Comparison of ENCODE assay signal across 22 cellular contexts in the genomic region with DNA sequence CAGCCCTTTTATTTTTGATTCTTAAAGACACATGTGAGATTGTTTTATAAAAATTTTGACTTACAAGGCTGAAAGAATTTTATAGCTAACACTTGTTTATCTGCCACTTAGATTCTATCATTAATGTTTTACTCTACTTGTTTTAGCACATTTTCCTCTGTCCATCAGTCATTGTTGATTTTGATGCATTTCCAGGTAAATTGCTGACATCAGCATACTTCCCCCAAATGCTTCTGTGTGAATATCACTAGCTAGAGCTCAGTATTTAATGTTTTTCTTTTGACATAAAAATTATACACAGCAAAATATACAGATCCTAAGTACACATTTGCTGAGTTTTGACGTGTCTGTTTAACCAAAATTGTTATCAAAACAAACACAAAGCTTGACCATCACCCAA. TPM values are rescaled to one million over a fixed set of nuclear protein-coding genes. Genes with fewer than 3 reads are reported as not detected.
DNase-seq lines count a peak whose midpoint lies in the region; ATAC-seq, FAIRE-seq and TF ChIP-seq lines count a peak whose summit lies in the region.
"Had no signal": no experiment of that assay in that cellular context is flagged by ENCODE, and none has a peak within 500 bp of the region (broad histone marks: within the 10 kb centered on the region; RNA-seq: fewer than 3 reads in every experiment).

No MANE protein-coding gene starts in this region.

- H3K27me3 Mint-ChIP-seq in CD4-positive, CD25-positive, alpha-beta regulatory T cell = no peaks in the 10 kb centered on the region
- H3K27me3 Mint-ChIP-seq in stimulated activated naive B cell treated with anti-CD40 and anti-IgM and Interleukin-4, amounts not matched to agents 10 μg/mL and 1 μg/mL and 100 μg/mL, for 72 hours = no peaks in the 10 kb centered on the region

- H3K9me3 Mint-ChIP-seq in CD4-positive, CD25-positive, alpha-beta regulatory T cell = no peaks in the 10 kb centered on the region
- peaks cover 5 to 10% of the 10 kb centered on the region in 2 donors for H3K9me3 Mint-ChIP-seq in stimulated activated naive B cell treated with anti-CD40 and anti-IgM and Interleukin-4, amounts not matched to agents 10 μg/mL and 1 μg/mL and 100 μg/mL, for 72 hours

- no peak overlapping the region for H4K5ac ChIP-seq in H1 (ENCODE audit: insufficient read length, low read depth, low read length)

- H2AFZ ChIP-seq in H1 (ENCODE audit: low read length) = no peak overlapping the region

- peaks cover 2% of the 10 kb centered on the region; the same call in 1 of the 2 replicates for H3K79me1 ChIP-seq in H1 (ENCODE audit: low read depth, low read length)

- no peaks in the 10 kb centered on the region for H3K27me3 ChIP-seq in CD4-positive, CD25-positive, alpha-beta regulatory T cell (ENCODE audit: control insufficient read depth, insufficient read depth, low read length)
- H3K27me3 ChIP-seq in H1 (replicated peaks in 1 of 4; ENCODE audit: control insufficient read depth in 3 of 4, extremely low read depth in 1 of 4, insufficient read depth in 3 of 4, low read length in 3 of 4) = no peaks in the 10 kb centered on the region; a peak in 1 of 7 replicates
- no peaks in the 10 kb centered on the region for H3K27me3 ChIP-seq in liver (ENCODE audit: control insufficient read depth in 4 of 4, insufficient read depth in 4 of 4, low read length in 3 of 4)
- H3K27me3 ChIP-seq: MG63, SJSA1 had no signal

- no peak overlapping the region for H3K18ac ChIP-seq in H1 (ENCODE audit: extremely low read depth, low read length)

- TF ChIP-seq CTCF in H1 (IDR thresholded peaks at IDR 0.05; ENCODE audit: control extremely low read depth in 1 of 3, insufficient read depth in 1 of 3, low read depth in 1 of 3, low read length in 3 of 3) (no peak), liver (IDR thresholded peaks at IDR 0.05; ENCODE audit: low read depth, low read length, missing input control) (no peak)

- H3K23me2 ChIP-seq in H1 (ENCODE audit: low read depth, low read length) = no peaks in the 10 kb centered on the region

- TF ChIP-seq EP300 in H1 (IDR thresholded peaks at IDR 0.05; ENCODE audit: borderline replicate concordance in 1 of 2, low read depth in 2 of 2, low read length in 2 of 2) = no peak

- no peak overlapping the region for H3K4ac ChIP-seq in H1 (replicated peaks; ENCODE audit: insufficient read length, low read depth, low read length)

- H3K4me1 Mint-ChIP-seq in CD4-positive, CD25-positive, alpha-beta regulatory T cell = peaks cover 0 to 70% (median 27%) of the 10 kb centered on the region in 4 donors
- peaks cover 13 to 54% of the 10 kb centered on the region in 2 donors for H3K4me1 Mint-ChIP-seq in stimulated activated naive B cell treated with anti-CD40 and anti-IgM and Interleukin-4, amounts not matched to agents 10 μg/mL and 1 μg/mL and 100 μg/mL, for 72 hours

- H3K4me1 ChIP-seq in CD4-positive, CD25-positive, alpha-beta regulatory T cell (ENCODE audit: control insufficient read depth, insufficient read depth, low read length, poor library complexity, severe bottlenecking) = peaks cover 3% of the 10 kb centered on the region
- H3K4me1 ChIP-seq in H1 (replicated peaks in 1 of 4; ENCODE audit: control insufficient read depth in 3 of 4, insufficient read depth in 4 of 4, low read length in 3 of 4) (peaks cover 0 to 5% (median 4%) of the 10 kb centered on the region in 4 experiments; a peak in 5 of 7 replicates), liver (ENCODE audit: control insufficient read depth in 4 of 4, insufficient read depth in 4 of 4, low read length in 3 of 4) (peaks cover 11 to 58% (median 39%) of the 10 kb centered on the region in 4 donors)

- 84% methylated on average over 1 of the region's 1 CpG; no CpG with 5 or more reads in 1 of the 2 experiments for WGBS in H1 (ENCODE audit: extremely low coverage in 1 of 2, insufficient coverage in 1 of 2, insufficient read length in 1 of 2, insufficient replicate concordance in 2 of 2, low coverage in 1 of 2, low lambda C conversion rate in 2 of 2, missing lambda C conversion rate in 1 of 2), 2 experiments
- 43% methylated on average over 1 of the region's 1 CpG for WGBS in liver

- no peak overlapping the region for H2BK5ac ChIP-seq in H1 (ENCODE audit: low read depth, low read length)

- POLR2A ChIA-PET in H1 (lab: Charles Lee; ENCODE audit: partially characterized antibody) = interaction anchor here (0.8 kb wide), 1 partner anchor 9 kb away, joined by 3 read pairs; no protein-coding TSS in a partner anchor

- no peak for ATAC-seq in CD4-positive, CD25-positive, alpha-beta regulatory T cell (ENCODE audit: low read depth in 2 of 2)
- no peak for ATAC-seq in HG03039 (IDR thresholded peaks at IDR 0.05; ENCODE audit: unreplicated experiment)
- no peak for ATAC-seq in stimulated activated naive B cell treated with anti-CD40 and anti-IgM and Interleukin-4, amounts not matched to agents 10 μg/mL and 1 μg/mL and 100 μg/mL, for 72 hours (replicated peaks)
- ATAC-seq: PC-3, Right ventricle myocardium inferior had no signal

- H3K27ac Mint-ChIP-seq in CD4-positive, CD25-positive, alpha-beta regulatory T cell = peak overlapping the region in 2 of 3 donors; percentile 47 to 56
- H3K27ac Mint-ChIP-seq in stimulated activated naive B cell treated with anti-CD40 and anti-IgM and Interleukin-4, amounts not matched to agents 10 μg/mL and 1 μg/mL and 100 μg/mL, for 72 hours = no peak overlapping the region

- no peaks in the 10 kb centered on the region for H3K36me3 ChIP-seq in CD4-positive, CD25-positive, alpha-beta regulatory T cell (ENCODE audit: control insufficient read depth, insufficient read depth, low read length)
- H3K36me3 ChIP-seq in H1 (ENCODE audit: control insufficient read depth in 2 of 4, insufficient read depth in 4 of 4, low read length in 3 of 4) (no peaks in the 10 kb centered on the region), liver (ENCODE audit: control insufficient read depth in 4 of 4, insufficient read depth in 3 of 4, low read depth in 1 of 4, low read length in 3 of 4) (no peaks in the 10 kb centered on the region)
- H3K36me3 ChIP-seq: MG63, SJSA1 had no signal

- no peak for DNase-seq in CD4-positive, CD25-positive, alpha-beta regulatory T cell
- DNase-seq in H1 (ENCODE audit: low read depth in 1 of 2, low spot score in 2 of 2) = no peak
- DNase-seq in stimulated activated naive B cell treated with anti-CD40 and anti-IgM and Interleukin-4, amounts not matched to agents 10 μg/mL and 1 μg/mL and 100 μg/mL, for 72 hours = no peak
- DNase-seq in SHP77 treated with DMSO at 0.1 percent for 48 hours (lab: John Stamatoyannopoulos, UW) = no peak
- DNase-seq in occipital lobe (lab: John Stamatoyannopoulos, UW) = no peak
- DNase-seq: Calu3, DMS79 treated with DMSO at 0.1 percent for 48 hours, KG1, MG63, NCI-H1105 treated with DMSO at 0.1 percent for 48 hours, NCI-H2029, NCI-H446, NCI-H524 treated with DMSO at 0.1 percent for 48 hours, NCI-H774, PC-3 had no signal

- no peak overlapping the region for H3K4me2 ChIP-seq in H1 (ENCODE audit: insufficient read depth in 1 of 2, low read depth in 2 of 2, low read length in 2 of 2)

- no peaks in the 10 kb centered on the region for H3K9me3 ChIP-seq in CD4-positive, CD25-positive, alpha-beta regulatory T cell (ENCODE audit: control insufficient read depth in 2 of 2, low read length in 2 of 2)
- H3K9me3 ChIP-seq in H1 (ENCODE audit: insufficient read depth in 2 of 2, low read depth in 1 of 2, low read length in 1 of 2) (no peaks in the 10 kb centered on the region), liver (ENCODE audit: control insufficient read depth in 4 of 4, low read length in 3 of 4) (no peaks in the 10 kb centered on the region)
- H3K9me3 ChIP-seq: MG63, SJSA1 had no signal

- CTCF ChIA-PET in H1 (lab: Charles Lee; ENCODE audit: partially characterized antibody) = interaction anchor here (0.6 to 2.1 kb wide), 5 partner anchors 34 to 121 kb away, joined by 3 to 7 read pairs (median 4); no protein-coding TSS in a partner anchor

- no peak overlapping the region for H2AK5ac ChIP-seq in H1 (ENCODE audit: low read depth, low read length)

- no peak overlapping the region for H3K4me3 Mint-ChIP-seq in CD4-positive, CD25-positive, alpha-beta regulatory T cell
- H3K4me3 Mint-ChIP-seq in stimulated activated naive B cell treated with anti-CD40 and anti-IgM and Interleukin-4, amounts not matched to agents 10 μg/mL and 1 μg/mL and 100 μg/mL, for 72 hours = no peak overlapping the region
- H3K4me3 Mint-ChIP-seq: CD14-positive monocyte had no signal

- no peak for TF ChIP-seq POLR2A in H1 (IDR thresholded peaks at IDR 0.05; ENCODE audit: control extremely low read depth in 1 of 2, low read depth in 2 of 2, low read length in 2 of 2)

- H4K91ac ChIP-seq in H1 (replicated peaks; ENCODE audit: insufficient read length, low read length) = no peak overlapping the region

- H3K79me2 ChIP-seq in H1 (ENCODE audit: control insufficient read depth in 1 of 2, insufficient read depth in 2 of 2, low read length in 2 of 2) = peaks cover 0 to 3% of the 10 kb centered on the region in 2 experiments; a peak in 1 of 4 replicates

- H3K27ac ChIP-seq in CD4-positive, CD25-positive, alpha-beta regulatory T cell (ENCODE audit: insufficient read depth, low read length, poor library complexity, severe bottlenecking) = no peak overlapping the region
- H3K27ac ChIP-seq in H1 (ENCODE audit: low read depth, low read length) = no peak overlapping the region
- H3K27ac ChIP-seq in liver (ENCODE audit: low read depth in 1 of 2, low read length in 2 of 2) = peak overlapping the region; percentile 42 to 76
- H3K27ac ChIP-seq: SJSA1 had no signal

- no peak overlapping the region for H2BK12ac ChIP-seq in H1 (ENCODE audit: low read depth, low read length)

- no peak overlapping the region for H2BK20ac ChIP-seq in H1 (ENCODE audit: low read length)

- no peak overlapping the region for H3K14ac ChIP-seq in H1 (ENCODE audit: insufficient read length)

- no peak for TF ChIP-seq RAD21 in H1 (IDR thresholded peaks at IDR 0.05 in 1 of 2, conservative IDR thresholded peaks at IDR 0.05 in 1 of 2; ENCODE audit: low read depth in 2 of 2, low read length in 2 of 2)
- peak in 1 of 2 donors; percentile 13 for TF ChIP-seq RAD21 in liver (IDR thresholded peaks at IDR 0.05)

- H4K8ac ChIP-seq in H1 (ENCODE audit: extremely low read depth, insufficient read depth, low read length) = no peak overlapping the region

- no peak overlapping the region for H2BK15ac ChIP-seq in H1 (ENCODE audit: low read length)

- no peak for FAIRE-seq in H1 (lab: Jason Lieb, UNC)
- FAIRE-seq: A204.1, H54 had no signal

- H3K23ac ChIP-seq in H1 (ENCODE audit: insufficient read length) = no peak overlapping the region

- H2BK120ac ChIP-seq in H1 (replicated peaks; ENCODE audit: low read depth, low read length) = no peak overlapping the region

- peaks cover 4 to 14% of the 10 kb centered on the region in 2 experiments for H4K20me1 ChIP-seq in H1 (replicated peaks in 1 of 2; ENCODE audit: control insufficient read depth in 1 of 2, insufficient read depth in 2 of 2, low read length in 2 of 2)

- H3K36me3 Mint-ChIP-seq in CD4-positive, CD25-positive, alpha-beta regulatory T cell = peaks cover 15% of the 10 kb centered on the region
- peaks cover 21 to 23% of the 10 kb centered on the region in 2 donors for H3K36me3 Mint-ChIP-seq in stimulated activated naive B cell treated with anti-CD40 and anti-IgM and Interleukin-4, amounts not matched to agents 10 μg/mL and 1 μg/mL and 100 μg/mL, for 72 hours

- H3K9ac ChIP-seq in H1 (replicated peaks in 1 of 4; ENCODE audit: extremely low read depth in 1 of 4, low read depth in 3 of 4, low read length in 3 of 4) (no peak overlapping the region), liver (ENCODE audit: low read depth in 1 of 2, low read length in 2 of 2) (no peak overlapping the region)

- no peak overlapping the region for H3K4me3 ChIP-seq in CD4-positive, CD25-positive, alpha-beta regulatory T cell (ENCODE audit: low read depth, low read length)
- H3K4me3 ChIP-seq in H1 (ENCODE audit: extremely low read depth in 1 of 4, insufficient read depth in 2 of 4, low read depth in 3 of 4, low read length in 4 of 4) (no peak overlapping the region), liver (ENCODE audit: low read depth in 1 of 3, low read length in 3 of 3) (no peak overlapping the region)
- H3K4me3 ChIP-seq: MG63, SJSA1 had no signal

- H3K56ac ChIP-seq in H1 (replicated peaks; ENCODE audit: insufficient read length, low read depth, low read length) = no peak overlapping the region

RNA-seq across cellular contexts. Expression of gene INPP5A, which starts 43.0 kb away (rescaled TPM):
- 21.3 TPM for total RNA-seq in CD4-positive, CD25-positive, alpha-beta regulatory T cell
- 1 to 10 TPM in 2 of 4 donors, under 1 TPM in 2; 0.66 to 1.7 (median 0.89) TPM for polyA plus RNA-seq in CD4-positive, CD25-positive, alpha-beta regulatory T cell
- 25.5 and 27.5 TPM in 2 replicates for total RNA-seq in H1 (2021; fragmentation: NEBNext Ultra II Directional; extraction: Animal tissue kit (Norgen Biotek cat#: 25700))
- polyA plus RNA-seq in H1 (2011; rRNA removed) (16.8 and 19.7 TPM in 2 replicates), liver (1 to 10 TPM; 4.3 to 9.1 TPM)
- 15.9 TPM for polyA plus RNA-seq in H1 (2011; cell fraction: cytosol; rRNA removed)
- polyA plus RNA-seq in H1 (2011; cell fraction: nucleus; rRNA removed) = 12.0 TPM
- 16.0 to 19.8 TPM (median 18.0 TPM) in 4 replicates for polyA plus RNA-seq in H1 (2012, experiment 1 of 2)
- polyA plus RNA-seq in H1 (2012, experiment 2 of 2) = 19.3 TPM
- 15.4 TPM for polyA plus RNA-seq in H1 (2013, experiment 1 of 2)
- 14.7 TPM for polyA plus RNA-seq in H1 (2013, experiment 2 of 2)
- polyA minus RNA-seq in H1 (2011; rRNA and poly(A)+ RNA removed) = 21.6 and 22.1 TPM in 2 replicates
- 12.3 TPM for polyA minus RNA-seq in H1 (2011; cell fraction: cytosol; rRNA and poly(A)+ RNA removed)
- 12.1 TPM for polyA minus RNA-seq in H1 (2011; cell fraction: nucleus; rRNA and poly(A)+ RNA removed)
- total RNA-seq in liver (10 to 100 TPM; 12.6 to 26.5 TPM), occipital lobe (29.3 TPM)

Comparison
In these comparisons a context has a peak if more than half of its experiments do, and no peak if none do; other contexts are left out.
1. H3K27ac ChIP-seq: peak in liver (2 of 2); none in CD4-positive, CD25-positive, alpha-beta regulatory T cell (single experiment) and H1 (single experiment).